Comparison of ENCODE assay signal across 8 cellular contexts in the genomic region with DNA sequence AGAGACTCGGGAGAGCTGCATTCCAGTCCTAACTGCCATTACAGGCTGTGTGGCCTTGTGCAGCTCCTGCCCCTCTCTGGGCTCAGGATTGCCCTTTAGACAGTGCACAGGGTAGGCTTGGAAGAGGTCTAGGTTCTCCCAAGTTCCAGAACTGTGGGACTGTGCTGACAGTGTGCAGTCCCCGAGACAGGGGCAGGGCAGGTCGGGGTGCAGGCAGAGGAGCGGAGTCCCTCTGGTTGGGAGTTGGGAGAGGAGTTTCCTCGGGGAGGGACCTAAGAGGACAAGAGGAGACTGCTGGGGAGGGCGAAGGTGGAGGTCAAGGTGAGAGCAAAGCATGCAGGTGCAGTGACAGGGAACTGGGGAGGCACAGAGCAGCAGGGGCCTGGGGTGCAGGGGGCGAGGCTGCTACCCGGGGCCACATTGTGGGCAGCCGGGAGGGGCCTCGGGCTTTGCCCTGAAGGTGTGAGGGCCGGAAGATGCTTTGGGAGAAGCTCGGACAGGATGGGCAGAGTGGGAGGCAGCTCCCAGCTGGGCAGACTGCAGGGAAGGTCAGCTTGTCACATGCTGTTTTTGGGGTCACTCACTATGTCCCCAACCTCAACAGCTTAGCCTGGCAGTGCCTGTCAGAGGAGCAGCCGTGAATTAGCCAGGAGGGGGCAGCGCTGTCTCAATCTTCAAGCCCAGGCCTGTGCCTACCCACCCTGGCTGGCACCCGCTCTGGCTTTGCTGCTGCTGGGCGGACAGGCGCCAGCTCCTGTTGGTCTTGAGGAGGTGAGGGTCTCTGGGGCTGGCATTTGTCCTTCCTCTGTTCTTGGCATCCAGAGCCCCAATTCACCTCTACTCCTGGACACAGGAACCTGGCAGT. TPM values are rescaled to one million over a fixed set of nuclear protein-coding genes. Genes with fewer than 3 reads are reported as not detected.
DNase-seq lines count a peak whose midpoint lies in the region; ATAC-seq and TF ChIP-seq lines count a peak whose summit lies in the region.

No MANE protein-coding gene starts in this region.

- no peak for TF ChIP-seq EP300 in sigmoid colon (IDR thresholded peaks at IDR 0.05)
- no peak for TF ChIP-seq EP300 in suprapubic skin (IDR thresholded peaks at IDR 0.05)

- H3K27ac ChIP-seq in OCI-LY3 (ENCODE audit: low read length) (no peak overlapping the region), sigmoid colon (no peak overlapping the region), suprapubic skin (no peak overlapping the region)

- WGBS in sigmoid colon, 2 donors: 18 to 56% methylated on average over 17 of the region's 17 CpGs
- WGBS in suprapubic skin: 61% methylated on average over 14 of the region's 17 CpGs

- no peaks in the 10 kb centered on the region for H3K9me3 ChIP-seq in OCI-LY3 (ENCODE audit: insufficient read depth, low read length)
- no peaks in the 10 kb centered on the region for H3K9me3 ChIP-seq in sigmoid colon
- H3K9me3 ChIP-seq in suprapubic skin: no peaks in the 10 kb centered on the region

- no peak for TF ChIP-seq POLR2A in sigmoid colon (IDR thresholded peaks at IDR 0.05)
- no peak for TF ChIP-seq POLR2A in suprapubic skin (IDR thresholded peaks at IDR 0.05)

- intact Hi-C loops in sigmoid colon (cut with DNase I): loop anchor here (2.0 kb wide), 1 partner anchor 75 kb away; no protein-coding TSS in a partner anchor

- H3K79me2 ChIP-seq in OCI-LY3 (ENCODE audit: low read length): no peaks in the 10 kb centered on the region

- no peaks in the 10 kb centered on the region for H3K36me3 ChIP-seq in OCI-LY3 (replicated peaks; ENCODE audit: low read depth, low read length)
- no peaks in the 10 kb centered on the region for H3K36me3 ChIP-seq in sigmoid colon
- H3K36me3 ChIP-seq in suprapubic skin: no peaks in the 10 kb centered on the region

- H2AFZ ChIP-seq in OCI-LY3 (ENCODE audit: low read depth, low read length): no peak overlapping the region

- TF ChIP-seq CTCF in OCI-LY3 (IDR thresholded peaks at IDR 0.05; ENCODE audit: low read depth, low read length) (peak; percentile 69), sigmoid colon (IDR thresholded peaks at IDR 0.05) (peak in 3 of 4 experiments; percentile 21 to 52 (median 34)), suprapubic skin (IDR thresholded peaks at IDR 0.05) (peak in 1 of 2 donors; percentile 41)

- H4K20me1 ChIP-seq in OCI-LY3 (ENCODE audit: insufficient read depth, low read length): no peaks in the 10 kb centered on the region

- ATAC-seq in GM21423 (IDR thresholded peaks at IDR 0.05; ENCODE audit: unreplicated experiment): no peak

- H3K9ac ChIP-seq in OCI-LY3 (ENCODE audit: low read length): no peak overlapping the region

- H3K4me3 ChIP-seq in OCI-LY3 (ENCODE audit: low read length): no peak overlapping the region
- H3K4me3 ChIP-seq in sigmoid colon: no peak overlapping the region
- H3K4me3 ChIP-seq in suprapubic skin: no peak overlapping the region

- H3K27me3 ChIP-seq in OCI-LY3 (ENCODE audit: low read depth, low read length): peaks cover 7% of the 10 kb centered on the region
- no peaks in the 10 kb centered on the region for H3K27me3 ChIP-seq in sigmoid colon
- no peaks in the 10 kb centered on the region for H3K27me3 ChIP-seq in suprapubic skin

- no peak overlapping the region for H3K4me2 ChIP-seq in OCI-LY3 (ENCODE audit: low read length)

- peaks cover 18% of the 10 kb centered on the region for H3K4me1 ChIP-seq in OCI-LY3 (ENCODE audit: low read length)
- H3K4me1 ChIP-seq in sigmoid colon: peaks cover 0 to 43% (median 37%) of the 10 kb centered on the region in 4 donors
- H3K4me1 ChIP-seq in suprapubic skin: peaks cover 50% of the 10 kb centered on the region

- peak; percentile 20 for DNase-seq in SKM-1 treated with dmso at 0.1 percent for 144 hours (lab: John Stamatoyannopoulos, UW; ENCODE audit: unreplicated experiment)
- no peak for DNase-seq in SKM-1 (lab: John Stamatoyannopoulos, UW; ENCODE audit: unreplicated experiment)
- peak; percentile 48 for DNase-seq in activated T-helper 1 cell treated with Interleukin-2 at 50 U/mL for 16 hours (ENCODE audit: low read depth)
- peak; percentile 60 for DNase-seq in germinal center (ENCODE audit: low spot score)
- DNase-seq in sigmoid colon: peak; percentile 85
- no peak for DNase-seq in suprapubic skin (ENCODE audit: low spot score in 2 of 2)

RNA-seq across cellular contexts. Expression of a gene that starts 15.4 kb away (rescaled TPM):
- 100 to 1,000 TPM in 2 of 4 donors, 10 to 100 TPM in 2; 45.7 to 151 (median 93.9) TPM for total RNA-seq in sigmoid colon
- polyA plus RNA-seq in sigmoid colon: 1 to 10 TPM in 1 of 3 donors, under 1 TPM in 2; 0.23 to 8.4 (median 0.60) TPM
- 10 to 100 TPM; 12.8 to 19.7 (median 14.0) TPM for total RNA-seq in suprapubic skin

Comparison
In these comparisons a context has a peak if more than half of its experiments do, and no peak if none do; other contexts are left out.
1. DNase-seq: peak in SKM-1 treated with dmso at 0.1 percent for 144 hours (single experiment), activated T-helper 1 cell treated with Interleukin-2 at 50 U/mL for 16 hours (single experiment), germinal center (single experiment) and sigmoid colon (single experiment); none in SKM-1 (single experiment) and suprapubic skin (0 of 2).